17 cellular contexts compared by ENCODE assay signal in genomic region chr15:95365615-95366107, GRCh38.
DNase-seq lines count a peak whose midpoint lies in the region; ATAC-seq, FAIRE-seq and TF ChIP-seq lines count a peak whose summit lies in the region.
"Had no signal": no experiment of that assay in that cellular context is flagged by ENCODE, and none has a peak within 500 bp of the region (broad histone marks: within the 10 kb centered on the region; RNA-seq: fewer than 3 reads in every experiment).

No MANE protein-coding gene starts in this region.

- H3K4me3 ChIP-seq in astrocyte (ENCODE audit: insufficient read depth, low read depth, low read length) = no peak overlapping the region
- no peak overlapping the region for H3K4me3 ChIP-seq in psoas muscle
- no peak overlapping the region for H3K4me3 ChIP-seq in BE2C (ENCODE audit: low read depth, low read length)
- H3K4me3 ChIP-seq: cardiac muscle cell, pancreas had no signal

- no peak overlapping the region for H3K4me2 ChIP-seq in astrocyte (ENCODE audit: low read length)

- no peak overlapping the region for H3K9ac ChIP-seq in astrocyte (ENCODE audit: low read length)

- H3K9me3 ChIP-seq in astrocyte (ENCODE audit: insufficient read depth, low read depth, low read length) (no peaks in the 10 kb centered on the region), psoas muscle (no peaks in the 10 kb centered on the region), BE2C (no peaks in the 10 kb centered on the region)
- H3K9me3 ChIP-seq: pancreas had no signal

- H3K27ac ChIP-seq in astrocyte (ENCODE audit: low read depth, low read length) = no peak overlapping the region
- H3K27ac ChIP-seq in psoas muscle = no peak overlapping the region
- H3K27ac ChIP-seq: cardiac muscle cell, pancreas had no signal

- H3K36me3 ChIP-seq in astrocyte (ENCODE audit: insufficient read depth, low read length) (no peaks in the 10 kb centered on the region), psoas muscle (ENCODE audit: insufficient read depth in 1 of 2, low read depth in 1 of 2) (no peaks in the 10 kb centered on the region), BE2C (no peaks in the 10 kb centered on the region)
- H3K36me3 ChIP-seq: cardiac muscle cell, pancreas had no signal

- H4K20me1 ChIP-seq in astrocyte (ENCODE audit: insufficient read depth, low read length) = no peaks in the 10 kb centered on the region

- H3K4me1 ChIP-seq in astrocyte (ENCODE audit: insufficient read depth, low read length) (no peaks in the 10 kb centered on the region), psoas muscle (no peaks in the 10 kb centered on the region), BE2C (no peaks in the 10 kb centered on the region)
- H3K4me1 ChIP-seq: pancreas had no signal

- no peaks in the 10 kb centered on the region for H3K36me3 Mint-ChIP-seq in astrocyte (ENCODE audit: low read depth, unreplicated experiment)
- peaks cover 2% of the 10 kb centered on the region for H3K36me3 Mint-ChIP-seq in activated naive CD4-positive, alpha-beta T cell treated with anti-CD3 and anti-CD28 coated beads for 36 hours (ENCODE audit: low read depth)
- H3K36me3 Mint-ChIP-seq in activated CD4-positive, alpha-beta T cell treated with anti-CD3 and anti-CD28 coated beads, Interleukin-2, amount 10 ng/mL, durations not matched to agents 24 days and 14 days (ENCODE audit: low read depth) = no peaks in the 10 kb centered on the region
- H3K36me3 Mint-ChIP-seq: CD14-positive monocyte had no signal

- WGBS in psoas muscle, 3 donors = 66 to 74% (median 73%) methylated on average over 11 of the region's 11 CpGs

- FAIRE-seq in astrocyte (lab: Jason Lieb, UNC) = no peak
- FAIRE-seq: pancreas had no signal

- H3K79me2 ChIP-seq in astrocyte (ENCODE audit: insufficient read depth, low read length) = no peaks in the 10 kb centered on the region

- peak overlapping the region; percentile 30 for H2AFZ ChIP-seq in astrocyte (ENCODE audit: low read depth, low read length)

- H3K4me3 Mint-ChIP-seq in astrocyte (ENCODE audit: unreplicated experiment) = no peak overlapping the region
- no peak overlapping the region for H3K4me3 Mint-ChIP-seq in activated naive CD4-positive, alpha-beta T cell treated with anti-CD3 and anti-CD28 coated beads for 36 hours
- no peak overlapping the region for H3K4me3 Mint-ChIP-seq in activated CD4-positive, alpha-beta T cell treated with anti-CD3 and anti-CD28 coated beads, Interleukin-2, amount 10 ng/mL, durations not matched to agents 24 days and 14 days
- H3K4me3 Mint-ChIP-seq: activated CD4-positive, alpha-beta T cell treated with anti-CD3 and anti-CD28 coated beads for 36 hours; CD14-positive monocyte had no signal

- H3K27ac Mint-ChIP-seq in astrocyte (ENCODE audit: unreplicated experiment) = no peak overlapping the region
- H3K27ac Mint-ChIP-seq in activated naive CD4-positive, alpha-beta T cell treated with anti-CD3 and anti-CD28 coated beads for 36 hours = no peak overlapping the region
- H3K27ac Mint-ChIP-seq in activated CD4-positive, alpha-beta T cell treated with anti-CD3 and anti-CD28 coated beads, Interleukin-2, amount 10 ng/mL, durations not matched to agents 24 days and 14 days = no peak overlapping the region
- H3K27ac Mint-ChIP-seq: activated CD4-positive, alpha-beta T cell treated with anti-CD3 and anti-CD28 coated beads for 36 hours; CD14-positive monocyte had no signal

- peak; percentile 82 to 87 for ATAC-seq in left cardiac atrium
- ATAC-seq in psoas muscle = peak in 3 of 4 donors; percentile 30 to 38 (median 30)
- ATAC-seq: activated CD4-positive, alpha-beta T cell treated with anti-CD3 and anti-CD28 coated beads for 36 hours; pancreas had no signal

- TF ChIP-seq CTCF in astrocyte (IDR thresholded peaks at IDR 0.05; ENCODE audit: insufficient read depth, low read depth, low read length) (no peak), psoas muscle (IDR thresholded peaks at IDR 0.05) (no peak), BE2C (IDR thresholded peaks at IDR 0.05; ENCODE audit: low read depth, low read length) (no peak)

- CTCF ChIA-PET in activated naive CD4-positive, alpha-beta T cell treated with anti-CD3 and anti-CD28 coated beads for 36 hours (lab: Charles Lee) = interaction anchor here (0.7 kb wide), 1 partner anchor 132 kb away, joined by 3 read pairs; no protein-coding TSS in a partner anchor

- intact Hi-C loops in left cardiac atrium (cut with DNase I) = no loop called here
- intact Hi-C loops in psoas muscle (cut with DNase I) = no loop called here
- intact Hi-C loops in activated naive CD4-positive, alpha-beta T cell treated with anti-CD3 and anti-CD28 coated beads for 36 hours (cut with micrococcal nuclease) = no loop called here
- intact Hi-C loops in activated CD4-positive, alpha-beta T cell treated with anti-CD3 and anti-CD28 coated beads, Interleukin-2, amount 10 ng/mL, durations not matched to agents 24 days and 14 days (cut with micrococcal nuclease) = no loop called here

- no peaks in the 10 kb centered on the region for H3K27me3 Mint-ChIP-seq in astrocyte (ENCODE audit: low read depth, unreplicated experiment)
- H3K27me3 Mint-ChIP-seq in activated naive CD4-positive, alpha-beta T cell treated with anti-CD3 and anti-CD28 coated beads for 36 hours (ENCODE audit: low read depth) = peaks cover 7% of the 10 kb centered on the region
- no peaks in the 10 kb centered on the region for H3K27me3 Mint-ChIP-seq in activated CD4-positive, alpha-beta T cell treated with anti-CD3 and anti-CD28 coated beads, Interleukin-2, amount 10 ng/mL, durations not matched to agents 24 days and 14 days

- peak; percentile 45 for DNase-seq in KG1 (lab: John Stamatoyannopoulos, UW)
- DNase-seq in astrocyte (ENCODE audit: low read depth) = peak; percentile 44
- DNase-seq in left cardiac atrium = peak; percentile 51
- no peak for DNase-seq in psoas muscle
- DNase-seq in NCI-H524 (lab: John Stamatoyannopoulos, UW) = no peak
- DNase-seq in activated naive CD4-positive, alpha-beta T cell treated with anti-CD3 and anti-CD28 coated beads for 36 hours = no peak
- DNase-seq in activated CD4-positive, alpha-beta T cell treated with anti-CD3 and anti-CD28 coated beads, Interleukin-2, amount 10 ng/mL, durations not matched to agents 24 days and 14 days = no peak
- DNase-seq in BE2C = no peak
- DNase-seq: activated CD4-positive, alpha-beta T cell treated with anti-CD3 and anti-CD28 coated beads for 36 hours; activated T-cell treated with anti-CD3 and anti-CD28 coated beads, Interleukin-2, amount 50 U/mL, for 48 hours; kidney glomerular epithelial cell; NCI-H146; NCI-H526 treated with DMSO at 0.1 percent for 48 hours; pancreas; SW 1271 had no signal

- H3K4me1 Mint-ChIP-seq in astrocyte (ENCODE audit: low read depth, unreplicated experiment) = peaks cover 5% of the 10 kb centered on the region
- no peaks in the 10 kb centered on the region for H3K4me1 Mint-ChIP-seq in activated naive CD4-positive, alpha-beta T cell treated with anti-CD3 and anti-CD28 coated beads for 36 hours (ENCODE audit: low read depth)
- no peaks in the 10 kb centered on the region for H3K4me1 Mint-ChIP-seq in activated CD4-positive, alpha-beta T cell treated with anti-CD3 and anti-CD28 coated beads, Interleukin-2, amount 10 ng/mL, durations not matched to agents 24 days and 14 days
- H3K4me1 Mint-ChIP-seq: activated CD4-positive, alpha-beta T cell treated with anti-CD3 and anti-CD28 coated beads for 36 hours; CD14-positive monocyte had no signal

- H3K9me3 Mint-ChIP-seq in astrocyte (ENCODE audit: unreplicated experiment) = peaks cover 3% of the 10 kb centered on the region
- peaks cover 9% of the 10 kb centered on the region for H3K9me3 Mint-ChIP-seq in activated naive CD4-positive, alpha-beta T cell treated with anti-CD3 and anti-CD28 coated beads for 36 hours
- H3K9me3 Mint-ChIP-seq in activated CD4-positive, alpha-beta T cell treated with anti-CD3 and anti-CD28 coated beads, Interleukin-2, amount 10 ng/mL, durations not matched to agents 24 days and 14 days = peaks cover 11% of the 10 kb centered on the region

- H3K27me3 ChIP-seq in astrocyte (ENCODE audit: insufficient read depth, low read length) = no peaks in the 10 kb centered on the region
- no peaks in the 10 kb centered on the region for H3K27me3 ChIP-seq in psoas muscle (ENCODE audit: insufficient read depth in 3 of 3, low read length in 2 of 3)
- H3K27me3 ChIP-seq in BE2C = no peaks in the 10 kb centered on the region
- H3K27me3 ChIP-seq: cardiac muscle cell, pancreas had no signal

Comparison
In these comparisons a context has a peak if more than half of its experiments do, and no peak if none do; other contexts are left out.
1. DNase-seq: peak in KG1 (single experiment), astrocyte (single experiment) and left cardiac atrium (single experiment); none in psoas muscle (0 of 2), NCI-H524 (0 of 2), activated naive CD4-positive, alpha-beta T cell treated with anti-CD3 and anti-CD28 coated beads for 36 hours (single experiment), activated CD4-positive, alpha-beta T cell treated with anti-CD3 and anti-CD28 coated beads, Interleukin-2, amount 10 ng/mL, durations not matched to agents 24 days and 14 days (single experiment) and BE2C (single experiment).